In the genomic region with DNA sequence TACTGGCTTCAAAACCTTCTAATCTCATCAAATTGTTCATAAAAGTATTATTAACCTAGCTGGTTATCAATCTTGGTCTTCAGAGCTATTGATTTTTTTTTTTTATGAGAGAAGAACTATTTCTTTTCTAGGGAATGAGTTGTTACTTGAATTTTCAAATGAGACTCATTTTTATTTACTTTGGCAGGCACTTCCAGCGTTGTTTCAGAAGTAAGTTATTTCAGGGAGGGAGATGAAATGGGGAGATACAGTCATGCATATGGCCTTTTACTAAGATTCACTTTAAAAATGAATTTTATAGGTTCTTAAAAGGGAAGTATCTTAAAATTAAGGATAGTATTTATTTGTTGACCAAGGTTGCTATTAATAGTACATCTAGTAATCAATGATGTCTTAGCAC, we compare ENCODE assay signal across 34 cellular contexts.
"Had no signal": no experiment of that assay in that cellular context is flagged by ENCODE, and none has a peak within 500 bp of the region (broad histone marks: within the 10 kb centered on the region; RNA-seq: fewer than 3 reads in every experiment).

No MANE protein-coding gene starts in this region.

- H3K36me3 Mint-ChIP-seq: activated naive CD8-positive, alpha-beta T cell treated with anti-CD3 and anti-CD28 coated beads for 36 hours; T-cell had no signal

- H3K4me3 ChIP-seq: ascending aorta, cardiac muscle cell, Peyer's patch, SK-N-MC had no signal

- H3K27ac Mint-ChIP-seq: activated CD4-positive, alpha-beta T cell treated with anti-CD3 and anti-CD28 coated beads, Interleukin-2, amount 10 ng/mL, durations not matched to agents 24 days and 14 days; activated CD8-positive, alpha-beta T cell treated with anti-CD3 and anti-CD28 coated beads for 36 hours; activated naive CD8-positive, alpha-beta T cell treated with anti-CD3 and anti-CD28 coated beads for 36 hours; activated T-cell treated with anti-CD3 and anti-CD28 coated beads, Interleukin-2, amount 50 U/mL, for 72 hours; activated T-helper 17 cell treated with anti-CD3 and anti-CD28 coated beads, Interleukin-2, amount 50 U/mL, for 72 hours; T-cell had no signal

- H3K36me3 ChIP-seq: ascending aorta, brain microvascular endothelial cell, cardiac muscle cell, Peyer's patch, WERI-Rb-1 had no signal

- H3K27me3 Mint-ChIP-seq: activated CD4-positive, alpha-beta T cell treated with anti-CD3 and anti-CD28 coated beads, Interleukin-2, amount 10 ng/mL, durations not matched to agents 24 days and 14 days; activated CD8-positive, alpha-beta T cell treated with anti-CD3 and anti-CD28 coated beads for 36 hours; activated naive CD8-positive, alpha-beta T cell treated with anti-CD3 and anti-CD28 coated beads for 36 hours; activated T-helper 17 cell treated with anti-CD3 and anti-CD28 coated beads, Interleukin-2, amount 50 U/mL, for 72 hours; central memory CD8-positive, alpha-beta T cell; T-cell had no signal

- H3K4me1 Mint-ChIP-seq: activated CD4-positive, alpha-beta T cell treated with anti-CD3 and anti-CD28 coated beads, Interleukin-2, amount 10 ng/mL, durations not matched to agents 24 days and 14 days; activated naive CD8-positive, alpha-beta T cell treated with anti-CD3 and anti-CD28 coated beads for 36 hours; activated T-helper 17 cell treated with anti-CD3 and anti-CD28 coated beads, Interleukin-2, amount 50 U/mL, for 72 hours; central memory CD8-positive, alpha-beta T cell; T-cell had no signal

- DNase-seq: activated CD4-positive, alpha-beta T cell treated with anti-CD3 and anti-CD28 coated beads, Interleukin-2, amount 10 ng/mL, durations not matched to agents 24 days and 14 days; activated CD4-positive, alpha-beta T cell treated with anti-CD3 and anti-CD28 coated beads, Interleukin-2, amount 50 U/mL, for 4 hours; activated CD8-positive, alpha-beta T cell treated with anti-CD3 and anti-CD28 coated beads for 36 hours; activated effector memory CD4-positive, alpha-beta T cell treated with anti-CD3 and anti-CD28 coated beads, Interleukin-2, amount 50 U/mL, for 16 hours; activated naive CD4-positive, alpha-beta T cell; activated naive CD4-positive, alpha-beta T cell treated with anti-CD3 and anti-CD28 coated beads, Interleukin-2, amount 50 U/mL, for 16 hours; activated naive CD8-positive, alpha-beta T cell treated with anti-CD3 and anti-CD28 coated beads for 36 hours; activated T-cell treated with anti-CD3 and anti-CD28 coated beads, Interleukin-2, amount 50 U/mL, for 1 hour; activated T-cell treated with anti-CD3 and anti-CD28 coated beads, Interleukin-2, amount 50 U/mL, for 72 hours; amygdala; brain microvascular endothelial cell; Kasumi-1; KG1; MM.1S; MV-4-11; NCI-H1092; NCI-H1436 treated with DMSO at 0.1 percent for 48 hours; NCI-H1694 treated with DMSO at 0.1 percent for 48 hours; NCI-H2029; NCI-H345; NCI-H524 treated with DMSO at 0.1 percent for 48 hours; NK-92 treated with Interleukin-12 subunit alpha and Interleukin-12 subunit beta, amount 100 ng/mL, for 24 hours; Peyer's patch; Right ventricle myocardium superior; T-cell; T-helper 2 cell; T-helper 9 cell; WERI-Rb-1 had no signal

- H3K4me1 ChIP-seq: ascending aorta, Peyer's patch had no signal

- H3K27me3 ChIP-seq: ascending aorta, brain microvascular endothelial cell, cardiac muscle cell, Peyer's patch had no signal

- H3K9me3 ChIP-seq: ascending aorta, Peyer's patch had no signal

- H3K4me3 Mint-ChIP-seq: activated CD4-positive, alpha-beta T cell treated with anti-CD3 and anti-CD28 coated beads, Interleukin-2, amount 10 ng/mL, durations not matched to agents 24 days and 14 days; activated CD8-positive, alpha-beta T cell treated with anti-CD3 and anti-CD28 coated beads for 36 hours; activated naive CD8-positive, alpha-beta T cell treated with anti-CD3 and anti-CD28 coated beads for 36 hours; activated T-cell treated with anti-CD3 and anti-CD28 coated beads, Interleukin-2, amount 50 U/mL, for 72 hours; activated T-helper 17 cell treated with anti-CD3 and anti-CD28 coated beads, Interleukin-2, amount 50 U/mL, for 72 hours; central memory CD8-positive, alpha-beta T cell; T-cell had no signal

- ATAC-seq: activated CD8-positive, alpha-beta T cell treated with anti-CD3 and anti-CD28 coated beads for 36 hours; activated T-cell treated with anti-CD3 and anti-CD28 coated beads, Interleukin-2, amount 50 U/mL, for 72 hours; activated T-helper 17 cell treated with anti-CD3 and anti-CD28 coated beads, Interleukin-2, amount 50 U/mL, for 72 hours; T-cell had no signal

- H3K27ac ChIP-seq: ascending aorta, brain microvascular endothelial cell, cardiac muscle cell, Peyer's patch, RWPE1, SK-N-MC, WERI-Rb-1 had no signal
